In genomic region chr7:128082431-128082830, GRCh38 we compare ENCODE assay signal across 26 cellular contexts. TPM values are rescaled to one million over a fixed set of nuclear protein-coding genes. Genes with fewer than 3 reads are reported as not detected.
"Had no signal": no experiment of that assay in that cellular context is flagged by ENCODE, and none has a peak within 500 bp of the region (broad histone marks: within the 10 kb centered on the region; RNA-seq: fewer than 3 reads in every experiment).

No MANE protein-coding gene starts in this region.

- H3K4me3 Mint-ChIP-seq: activated naive CD4-positive, alpha-beta T cell treated with anti-CD3 and anti-CD28 coated beads for 36 hours; activated naive CD8-positive, alpha-beta T cell treated with anti-CD3 and anti-CD28 coated beads for 36 hours; activated T-helper 1 cell treated with anti-CD3 and anti-CD28 coated beads, Interleukin-12 subunit alpha, Interleukin-12 subunit beta, Interleukin-2, Interleukin-4 antibody, amounts not matched to agents 30 ng/mL and 10 ng/mL and 1 ng/mL, durations not matched to agents 14 hours and 24 hours and 36 hours; stimulated activated naive CD8-positive, alpha-beta T cell treated with anti-CD3 and anti-CD28 coated beads, Interleukin-15, amount 100 ng/mL, for 72 hours had no signal

- H3K27ac Mint-ChIP-seq: activated naive CD4-positive, alpha-beta T cell treated with anti-CD3 and anti-CD28 coated beads for 36 hours; activated naive CD8-positive, alpha-beta T cell treated with anti-CD3 and anti-CD28 coated beads for 36 hours; activated T-helper 1 cell treated with anti-CD3 and anti-CD28 coated beads, Interleukin-12 subunit alpha, Interleukin-12 subunit beta, Interleukin-2, Interleukin-4 antibody, amounts not matched to agents 30 ng/mL and 10 ng/mL and 1 ng/mL, durations not matched to agents 14 hours and 24 hours and 36 hours had no signal

- H3K9me3 ChIP-seq: adrenal gland, heart right ventricle, right lobe of liver, upper lobe of left lung, vagina had no signal

- H3K27ac ChIP-seq: brain microvascular endothelial cell, foreskin keratinocyte, right lobe of liver, skin epidermis, upper lobe of left lung, vagina had no signal

- H3K27me3 ChIP-seq: adrenal gland, brain microvascular endothelial cell, foreskin keratinocyte, heart right ventricle, right lobe of liver, upper lobe of left lung, vagina had no signal

- DNase-seq: activated CD4-positive, alpha-beta T cell treated with anti-CD3 and anti-CD28 coated beads for 4 hours; activated CD4-positive, alpha-beta T cell treated with anti-CD3 and anti-CD28 coated beads, Interleukin-2, amount 50 U/mL, for 4 hours; activated CD8-positive, alpha-beta memory T cell treated with anti-CD3 and anti-CD28 coated beads, Interleukin-2, amount 50 U/mL, for 4 hours; activated effector memory CD4-positive, alpha-beta T cell treated with anti-CD3 and anti-CD28 coated beads, Interleukin-2, amount 50 U/mL, for 16 hours; activated naive CD4-positive, alpha-beta T cell treated with anti-CD3 and anti-CD28 coated beads for 36 hours; activated naive CD8-positive, alpha-beta T cell treated with anti-CD3 and anti-CD28 coated beads for 36 hours; activated T-cell treated with anti-CD3 and anti-CD28 coated beads, Interleukin-2, amount 50 U/mL, for 1 hour; adrenal gland; aorta; brain microvascular endothelial cell; cortex of kidney; foreskin keratinocyte; heart right ventricle; kidney glomerular epithelial cell; mammary epithelial cell; naive B cell; right lobe of liver; stimulated activated CD4-positive, alpha-beta T cell treated with anti-CD3 and anti-CD28 coated beads, Interleukin-12 subunit alpha, Interleukin-12 subunit beta, amount 100 ng/mL, for 4 hours; stimulated activated CD4-positive, alpha-beta T cell treated with anti-CD3 and anti-CD28 coated beads, Interleukin-4, amount 100 ng/mL, for 1 hour; stimulated activated naive CD8-positive, alpha-beta T cell treated with anti-CD3 and anti-CD28 coated beads, Interleukin-15, amount 100 ng/mL, for 72 hours; T-helper 1 cell; upper lobe of left lung had no signal

- H3K9me3 Mint-ChIP-seq: activated naive CD4-positive, alpha-beta T cell treated with anti-CD3 and anti-CD28 coated beads for 36 hours; activated naive CD8-positive, alpha-beta T cell treated with anti-CD3 and anti-CD28 coated beads for 36 hours; activated T-helper 1 cell treated with anti-CD3 and anti-CD28 coated beads, Interleukin-12 subunit alpha, Interleukin-12 subunit beta, Interleukin-2, Interleukin-4 antibody, amounts not matched to agents 30 ng/mL and 10 ng/mL and 1 ng/mL, durations not matched to agents 14 hours and 24 hours and 36 hours; naive B cell; stimulated activated naive CD8-positive, alpha-beta T cell treated with anti-CD3 and anti-CD28 coated beads, Interleukin-15, amount 100 ng/mL, for 72 hours had no signal

- H3K4me1 Mint-ChIP-seq: activated naive CD8-positive, alpha-beta T cell treated with anti-CD3 and anti-CD28 coated beads for 36 hours; stimulated activated naive CD8-positive, alpha-beta T cell treated with anti-CD3 and anti-CD28 coated beads, Interleukin-15, amount 100 ng/mL, for 72 hours had no signal

- H3K4me3 ChIP-seq: adrenal gland, heart right ventricle, right lobe of liver, skin epidermis, upper lobe of left lung, vagina had no signal

- H3K4me1 ChIP-seq: foreskin keratinocyte, right lobe of liver had no signal

- ATAC-seq: esophagus mucosa; foreskin keratinocyte; right lobe of liver; stimulated activated naive CD8-positive, alpha-beta T cell treated with anti-CD3 and anti-CD28 coated beads, Interleukin-15, amount 100 ng/mL, for 72 hours had no signal

- H3K27me3 Mint-ChIP-seq: activated naive CD8-positive, alpha-beta T cell treated with anti-CD3 and anti-CD28 coated beads for 36 hours; naive B cell; stimulated activated naive CD8-positive, alpha-beta T cell treated with anti-CD3 and anti-CD28 coated beads, Interleukin-15, amount 100 ng/mL, for 72 hours had no signal

RNA-seq across cellular contexts. Expression of gene LRRC4, which starts 51.2 kb away (rescaled TPM):
- total RNA-seq: activated naive CD8-positive, alpha-beta T cell treated with anti-CD3 and anti-CD28 coated beads for 36 hours had no signal
